ENCODE assay signal across 9 cellular contexts in the genomic region with DNA sequence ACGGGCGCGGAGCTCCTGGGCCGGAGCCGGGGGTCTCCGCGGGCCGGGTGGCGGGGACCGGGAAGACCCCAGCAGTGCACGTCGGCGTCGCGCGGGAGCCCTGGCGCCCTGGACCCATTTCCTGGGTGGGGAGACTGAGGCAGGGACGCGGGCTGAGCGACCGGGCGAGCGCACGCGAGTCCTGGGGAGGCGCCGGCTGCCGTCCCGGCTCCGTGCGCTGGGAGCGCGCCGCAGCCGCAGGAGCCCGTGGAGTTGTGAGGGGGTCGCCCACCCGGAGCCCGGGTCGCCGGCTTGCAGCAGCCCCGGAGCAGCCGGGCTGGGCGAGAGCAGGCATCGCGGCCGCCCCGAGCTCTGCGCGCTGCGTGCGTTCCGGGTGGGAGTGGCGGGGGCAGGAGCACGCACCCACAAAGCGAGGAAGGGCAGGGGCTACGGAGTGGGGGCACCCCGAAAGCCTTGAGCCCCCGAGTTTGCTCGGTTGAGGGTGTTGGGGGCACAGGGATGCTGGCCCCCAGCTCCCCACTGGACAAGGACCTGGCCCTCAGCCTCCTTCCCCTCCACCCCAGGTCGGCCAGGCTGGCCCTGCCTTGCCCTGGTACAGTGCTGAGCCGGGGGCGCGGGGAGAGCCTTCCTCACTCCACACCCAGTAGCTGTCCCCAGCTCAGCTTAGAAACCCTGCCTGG. TPM values are rescaled to one million over a fixed set of nuclear protein-coding genes. Genes with fewer than 3 reads are reported as not detected.
A peak's percentile ranks its signal among the peaks of the same experiment; 100 is the strongest.
DNase-seq lines count a peak whose midpoint lies in the region; ATAC-seq, FAIRE-seq and TF ChIP-seq lines count a peak whose summit lies in the region.
"Had no signal": no experiment of that assay in that cellular context is flagged by ENCODE, and none has a peak within 500 bp of the region (broad histone marks: within the 10 kb centered on the region; RNA-seq: fewer than 3 reads in every experiment).

No MANE protein-coding gene starts in this region.

- H3K4me1 ChIP-seq in CD4-positive, CD25-positive, alpha-beta regulatory T cell (ENCODE audit: control insufficient read depth, insufficient read depth, low read length, poor library complexity, severe bottlenecking), result peaks cover 33% of the 10 kb centered on the region
- H3K4me1 ChIP-seq in liver (ENCODE audit: control insufficient read depth in 4 of 4, insufficient read depth in 4 of 4, low read length in 3 of 4) (peaks cover 18 to 35% (median 22%) of the 10 kb centered on the region in 4 donors), tibial nerve (peaks cover 0 to 64% (median 15%) of the 10 kb centered on the region in 4 donors)

- no peaks in the 10 kb centered on the region for H3K36me3 Mint-ChIP-seq in CD4-positive, CD25-positive, alpha-beta regulatory T cell

- no peak for TF ChIP-seq RAD21 in liver (IDR thresholded peaks at IDR 0.05)

- peaks cover 0 to 21% (median 1%) of the 10 kb centered on the region in 4 donors for H3K4me1 Mint-ChIP-seq in CD4-positive, CD25-positive, alpha-beta regulatory T cell

- H3K4me3 ChIP-seq in CD4-positive, CD25-positive, alpha-beta regulatory T cell (ENCODE audit: low read depth, low read length), result no peak overlapping the region
- H3K4me3 ChIP-seq in astrocyte of the spinal cord (ENCODE audit: low read depth, low read length) (peak overlapping the region; percentile 39), liver (ENCODE audit: low read depth in 1 of 3, low read length in 3 of 3) (peak overlapping the region in 2 of 3 donors; percentile 17 to 58), tibial nerve (peak overlapping the region; percentile 38 to 78 (median 58))

- peaks cover 59% of the 10 kb centered on the region for H3K27me3 Mint-ChIP-seq in CD4-positive, CD25-positive, alpha-beta regulatory T cell

- 2% methylated on average over 64 of the region's 64 CpGs for WGBS in liver
- 0 to 3% methylated on average over 28 to 36 of the region's 64 CpGs for WGBS in tibial nerve, 2 donors

- ATAC-seq in CD4-positive, CD25-positive, alpha-beta regulatory T cell (ENCODE audit: low read depth in 2 of 2), result no peak
- peak; percentile 15 for ATAC-seq in HG03442 (IDR thresholded peaks at IDR 0.05; ENCODE audit: unreplicated experiment)
- no peak for ATAC-seq in GM18519 (IDR thresholded peaks at IDR 0.05; ENCODE audit: low FRiP score, unreplicated experiment)

- H3K36me3 ChIP-seq in CD4-positive, CD25-positive, alpha-beta regulatory T cell (ENCODE audit: control insufficient read depth, insufficient read depth, low read length), result no peaks in the 10 kb centered on the region
- H3K36me3 ChIP-seq in liver (ENCODE audit: control insufficient read depth in 4 of 4, insufficient read depth in 3 of 4, low read depth in 1 of 4, low read length in 3 of 4), result no peaks in the 10 kb centered on the region
- no peaks in the 10 kb centered on the region for H3K36me3 ChIP-seq in tibial nerve

- H3K27me3 ChIP-seq in CD4-positive, CD25-positive, alpha-beta regulatory T cell (ENCODE audit: control insufficient read depth, insufficient read depth, low read length), result peaks cover 2% of the 10 kb centered on the region
- H3K27me3 ChIP-seq in liver (ENCODE audit: control insufficient read depth in 4 of 4, insufficient read depth in 4 of 4, low read length in 3 of 4) (peaks cover 0 to 22% (median 5%) of the 10 kb centered on the region in 4 donors), tibial nerve (peaks cover 0 to 27% of the 10 kb centered on the region in 2 donors)

- H3K27ac ChIP-seq in CD4-positive, CD25-positive, alpha-beta regulatory T cell (ENCODE audit: insufficient read depth, low read length, poor library complexity, severe bottlenecking), result no peak overlapping the region
- H3K27ac ChIP-seq in liver (ENCODE audit: low read depth in 1 of 2, low read length in 2 of 2), result peak overlapping the region; percentile 7 to 12
- peak overlapping the region in 3 of 4 donors; percentile 71 to 88 (median 76) for H3K27ac ChIP-seq in tibial nerve

- no peaks in the 10 kb centered on the region for H3K9me3 ChIP-seq in CD4-positive, CD25-positive, alpha-beta regulatory T cell (ENCODE audit: control insufficient read depth in 2 of 2, low read length in 2 of 2)
- H3K9me3 ChIP-seq in liver (ENCODE audit: control insufficient read depth in 4 of 4, low read length in 3 of 4) (no peaks in the 10 kb centered on the region), tibial nerve (no peaks in the 10 kb centered on the region)

- TF ChIP-seq CTCF in astrocyte of the spinal cord (IDR thresholded peaks at IDR 0.05; ENCODE audit: low read depth, low read length) (no peak), liver (IDR thresholded peaks at IDR 0.05; ENCODE audit: low read depth, low read length, missing input control) (no peak), tibial nerve (IDR thresholded peaks at IDR 0.05) (no peak)

- H3K4me3 Mint-ChIP-seq in CD4-positive, CD25-positive, alpha-beta regulatory T cell, result peak overlapping the region in 3 of 4 donors; percentile 44 to 51 (median 46)

- H3K9me3 Mint-ChIP-seq in CD4-positive, CD25-positive, alpha-beta regulatory T cell, result peaks cover 0 to 7% (median 0%) of the 10 kb centered on the region in 7 donors

- H3K9ac ChIP-seq in liver (ENCODE audit: low read depth in 1 of 2, low read length in 2 of 2), result no peak overlapping the region

- in situ Hi-C loops in astrocyte of the spinal cord (cut with HindIII; ENCODE audit: low sequenced_read_pairs), result no loop called here

- H3K27ac Mint-ChIP-seq in CD4-positive, CD25-positive, alpha-beta regulatory T cell, result no peak overlapping the region

- TF ChIP-seq POLR2A in tibial nerve (IDR thresholded peaks at IDR 0.05) (no peak), H54 (IDR thresholded peaks at IDR 0.05; ENCODE audit: low read depth, low read length) (no peak)

- FAIRE-seq in H54 (lab: Jason Lieb, UNC), result no peak
- FAIRE-seq: islet of Langerhans had no signal

- TF ChIP-seq EP300 in tibial nerve (IDR thresholded peaks at IDR 0.05), result no peak

- peak in 1 of 3 donors; percentile 24 for DNase-seq in CD4-positive, CD25-positive, alpha-beta regulatory T cell
- DNase-seq in astrocyte of the spinal cord (ENCODE audit: low read depth, low spot score) (no peak), tibial nerve (ENCODE audit: low spot score in 2 of 2) (no peak), H54 (ENCODE audit: insufficient read length, low spot score) (no peak), SHP77 (lab: John Stamatoyannopoulos, UW) (no peak)

TF ChIP-seq in liver, 16 proteins besides CTCF, POLR2A, EP300 and RAD21 (continues in another document):
- TF ChIP-seq ZBTB33 (IDR thresholded peaks at IDR 0.05), result no peak
- no peak for TF ChIP-seq REST (IDR thresholded peaks at IDR 0.05)
- no peak for TF ChIP-seq NR2F2 (IDR thresholded peaks at IDR 0.05)
- no peak for TF ChIP-seq MAX (IDR thresholded peaks at IDR 0.05)
- no peak for TF ChIP-seq SP1 (IDR thresholded peaks at IDR 0.05)
- no peak for TF ChIP-seq RXRA (IDR thresholded peaks at IDR 0.05)
- no peak for TF ChIP-seq YY1 (IDR thresholded peaks at IDR 0.05)
- no peak for TF ChIP-seq EGR1 (IDR thresholded peaks at IDR 0.05; ENCODE audit: low read depth in 2 of 2)
- TF ChIP-seq, protein P1, sequence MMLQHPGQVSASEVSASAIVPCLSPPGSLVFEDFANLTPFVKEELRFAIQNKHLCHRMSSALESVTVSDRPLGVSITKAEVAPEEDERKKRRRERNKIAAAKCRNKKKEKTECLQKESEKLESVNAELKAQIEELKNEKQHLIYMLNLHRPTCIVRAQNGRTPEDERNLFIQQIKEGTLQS (IDR thresholded peaks at IDR 0.05), result no peak

RNA-seq across cellular contexts. Expression of gene MMP17, which starts 0.6 kb away (rescaled TPM):
- total RNA-seq in CD4-positive, CD25-positive, alpha-beta regulatory T cell, result not detected
- under 1 TPM in 1 of 4 donors, not detected in 3; 0.51 TPM for polyA plus RNA-seq in CD4-positive, CD25-positive, alpha-beta regulatory T cell
- total RNA-seq in liver, result under 1 TPM; 0.17 to 0.37 TPM
- under 1 TPM in 1 of 2 donors, not detected in 1; 0.24 TPM for polyA plus RNA-seq in liver
- 10 to 100 TPM; 10.9 to 65.3 (median 32.6) TPM for total RNA-seq in tibial nerve
